Comparison of ENCODE assay signal across 8 cellular contexts in genomic region chr12:62799126-62799736, GRCh38.
DNase-seq lines count a peak whose midpoint lies in the region; ATAC-seq and TF ChIP-seq lines count a peak whose summit lies in the region.

No MANE protein-coding gene starts in this region.

- H3K4me3 ChIP-seq in GM23338: no peak overlapping the region
- H3K4me3 ChIP-seq in KMS-11 (IDR thresholded peaks at IDR 0.05; ENCODE audit: insufficient read depth, low read depth, low read length): no peak overlapping the region
- H3K4me3 ChIP-seq in Peyer's patch: no peak overlapping the region
- no peak overlapping the region for H3K4me3 ChIP-seq in cardiac muscle cell

- H3K9me3 ChIP-seq in Peyer's patch (no peaks in the 10 kb centered on the region), cardiac muscle cell (ENCODE audit: low read depth) (no peaks in the 10 kb centered on the region)

- H3K4me1 Mint-ChIP-seq in GM23338: peaks cover 27% of the 10 kb centered on the region

- no peaks in the 10 kb centered on the region for H3K79me2 ChIP-seq in GM23338 (replicated peaks; ENCODE audit: insufficient read depth)
- no peaks in the 10 kb centered on the region for H3K79me2 ChIP-seq in KMS-11 (ENCODE audit: insufficient read depth, low read depth)

- H3K4me1 ChIP-seq in GM23338 (ENCODE audit: insufficient read depth): peaks cover 12% of the 10 kb centered on the region
- H3K4me1 ChIP-seq in KMS-11 (ENCODE audit: low read depth, poor library complexity, severe bottlenecking): peaks cover 2% of the 10 kb centered on the region
- H3K4me1 ChIP-seq in Peyer's patch: no peaks in the 10 kb centered on the region
- H3K4me1 ChIP-seq in cardiac muscle cell (ENCODE audit: low read depth): no peaks in the 10 kb centered on the region

- H4K20me1 ChIP-seq in GM23338 (replicated peaks; ENCODE audit: insufficient read depth): no peaks in the 10 kb centered on the region
- no peaks in the 10 kb centered on the region for H4K20me1 ChIP-seq in KMS-11 (ENCODE audit: insufficient read depth)

- no peak overlapping the region for H3K27ac Mint-ChIP-seq in GM23338

- H3K9me3 Mint-ChIP-seq in GM23338: no peaks in the 10 kb centered on the region

- no peak overlapping the region for H2AFZ ChIP-seq in GM23338
- H2AFZ ChIP-seq in KMS-11 (ENCODE audit: low read depth): no peak overlapping the region

- DNase-seq in DMS153 treated with DMSO at 0.1 percent for 48 hours (lab: John Stamatoyannopoulos, UW; ENCODE audit: unreplicated experiment) (peak; percentile 45), DMS153 (lab: John Stamatoyannopoulos, UW) (no peak), GM23338 (ENCODE audit: low spot score) (peak; percentile 97), Peyer's patch (peak in 2 of 3 donors; percentile 47 to 78), cardiac muscle cell (ENCODE audit: low read depth in 1 of 2, low spot score in 1 of 2) (peak; percentile 83 to 87), retina (peak; percentile 75)
- DNase-seq in activated naive CD4-positive, alpha-beta T cell treated with anti-CD3 and anti-CD28 coated beads, Interleukin-2, amount 50 U/mL, for 16 hours: peak; percentile 37

- no peak overlapping the region for H3K27ac ChIP-seq in GM23338 (ENCODE audit: low read depth)
- H3K27ac ChIP-seq in KMS-11: no peak overlapping the region
- H3K27ac ChIP-seq in Peyer's patch: no peak overlapping the region
- no peak overlapping the region for H3K27ac ChIP-seq in cardiac muscle cell

- H3K4me2 ChIP-seq in GM23338 (no peak overlapping the region), KMS-11 (no peak overlapping the region)

- H3F3A ChIP-seq in GM23338 (replicated peaks; ENCODE audit: low read depth): no peaks in the 10 kb centered on the region

- peaks cover 5% of the 10 kb centered on the region for H3K27me3 Mint-ChIP-seq in GM23338 (ENCODE audit: insufficient read depth, low read depth, poor library complexity)

- H3K4me3 Mint-ChIP-seq in GM23338: no peak overlapping the region

- H3K36me3 ChIP-seq in GM23338 (ENCODE audit: insufficient read depth): no peaks in the 10 kb centered on the region
- H3K36me3 ChIP-seq in KMS-11 (ENCODE audit: insufficient read depth): no peaks in the 10 kb centered on the region
- H3K36me3 ChIP-seq in Peyer's patch: no peaks in the 10 kb centered on the region
- no peaks in the 10 kb centered on the region for H3K36me3 ChIP-seq in cardiac muscle cell

- ATAC-seq in GM23338: peak; percentile 90

- peak; percentile 95 to 96 for TF ChIP-seq CTCF in GM23338 (conservative IDR thresholded peaks at IDR 0.05; ENCODE audit: low read depth in 2 of 2)
- TF ChIP-seq CTCF in KMS-11 (conservative IDR thresholded peaks at IDR 0.05; ENCODE audit: low read depth, low read length): peak; percentile 99
- TF ChIP-seq CTCF in Peyer's patch (IDR thresholded peaks at IDR 0.05): peak; percentile 69 to 92 (median 84)
- TF ChIP-seq CTCF in cardiac muscle cell (IDR thresholded peaks at IDR 0.05; ENCODE audit: low read depth, low read length): peak; percentile 95

- no peaks in the 10 kb centered on the region for H3K36me3 Mint-ChIP-seq in GM23338 (ENCODE audit: low read depth)

- no peak for TF ChIP-seq POLR2A in Peyer's patch (IDR thresholded peaks at IDR 0.05)

- H3K9ac ChIP-seq in KMS-11: no peak overlapping the region

- H3K27me3 ChIP-seq in GM23338 (ENCODE audit: insufficient read depth) (no peaks in the 10 kb centered on the region), KMS-11 (ENCODE audit: insufficient read depth, low read depth) (no peaks in the 10 kb centered on the region), Peyer's patch (no peaks in the 10 kb centered on the region), cardiac muscle cell (no peaks in the 10 kb centered on the region)

- H3K9me2 ChIP-seq in GM23338 (ENCODE audit: insufficient read depth): no peaks in the 10 kb centered on the region

TF ChIP-seq in GM23338, 12 proteins besides CTCF, POLR2A, EP300 and RAD21:
- TF ChIP-seq ZNF462 (CRISPR knock-in tag; IDR thresholded peaks at IDR 0.05): no peak
- no peak for TF ChIP-seq NANOG (IDR thresholded peaks at IDR 0.05; ENCODE audit: borderline replicate concordance)
- no peak for TF ChIP-seq STAT1 (IDR thresholded peaks at IDR 0.05; ENCODE audit: unreplicated experiment)
